Comparison of ENCODE assay signal across 8 cellular contexts in the genomic region with DNA sequence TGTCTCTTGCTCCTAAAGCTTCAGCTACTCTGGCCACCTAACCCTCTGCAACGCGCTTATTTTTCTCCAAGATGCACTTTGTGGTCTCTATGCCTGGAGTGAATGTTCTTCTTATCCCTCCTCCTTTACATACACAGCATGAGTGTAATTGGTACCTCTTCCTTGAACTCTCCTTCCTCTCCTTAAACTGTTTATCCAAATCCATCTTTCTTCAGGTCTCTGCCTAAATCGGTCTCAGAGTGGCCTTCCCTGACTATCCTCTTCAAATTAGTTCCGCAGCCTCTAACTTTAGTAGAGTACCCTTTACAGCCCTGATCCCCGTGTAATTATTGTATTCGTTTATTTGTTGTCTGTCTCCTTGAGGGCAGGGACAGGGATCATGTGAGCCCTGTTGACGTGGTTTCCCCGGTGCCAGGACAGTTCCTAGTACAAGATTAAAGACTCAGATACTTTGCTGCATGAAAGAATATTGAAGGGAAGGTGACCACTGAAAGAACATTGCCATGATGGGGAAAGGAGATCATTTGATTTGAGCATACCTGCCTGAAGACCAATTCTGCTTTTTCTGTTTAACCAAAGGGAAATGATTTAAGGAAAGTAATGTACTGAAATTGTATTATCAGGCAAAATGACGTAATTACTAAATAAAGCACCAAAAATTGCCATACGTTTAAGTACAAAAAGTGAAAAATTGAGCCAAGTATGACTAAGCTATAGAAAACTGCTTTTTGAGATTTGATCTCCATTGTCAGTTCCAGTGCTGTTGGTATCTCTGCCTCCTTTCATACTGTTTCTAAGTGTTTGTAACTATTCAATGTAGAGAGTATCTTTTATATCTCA. TPM values are rescaled to one million over a fixed set of nuclear protein-coding genes. Genes with fewer than 3 reads are reported as not detected.
DNase-seq lines count a peak whose midpoint lies in the region; ATAC-seq and TF ChIP-seq lines count a peak whose summit lies in the region.

No MANE protein-coding gene starts in this region.

- H3K9me3 ChIP-seq in lower lobe of right lung (no peaks in the 10 kb centered on the region), tibial artery (no peaks in the 10 kb centered on the region)

- TF ChIP-seq CTCF in cardiac fibroblast (IDR thresholded peaks at IDR 0.05; ENCODE audit: low read depth, low read length) (no peak), lower lobe of right lung (IDR thresholded peaks at IDR 0.05) (no peak), tibial artery (IDR thresholded peaks at IDR 0.05) (no peak)

- peaks cover 29% of the 10 kb centered on the region for H3K36me3 ChIP-seq in lower lobe of right lung
- peaks cover 0 to 15% (median 10%) of the 10 kb centered on the region in 3 donors for H3K36me3 ChIP-seq in tibial artery

- DNase-seq in NCI-H2107 treated with DMSO at 0.1 percent for 48 hours (lab: John Stamatoyannopoulos, UW; ENCODE audit: unreplicated experiment) (peak; percentile 6), NCI-H2107 (lab: John Stamatoyannopoulos, UW) (no peak), NCI-H69 (lab: John Stamatoyannopoulos, UW) (peak; percentile 51), cardiac fibroblast (ENCODE audit: low read depth in 2 of 2) (peak; percentile 71 to 72), lower lobe of right lung (no peak), tibial artery (no peak), UCSD-AML1 (lab: John Stamatoyannopoulos, UW; ENCODE audit: unreplicated experiment) (no peak)

- ATAC-seq in lower lobe of right lung (no peak), HG02759 (IDR thresholded peaks at IDR 0.05; ENCODE audit: unreplicated experiment) (no peak)

- H3K4me3 ChIP-seq in cardiac fibroblast (replicated peaks in 1 of 2; ENCODE audit: low read depth in 2 of 2, low read length in 2 of 2) (peak overlapping the region; percentile 79 to 83), lower lobe of right lung (peak overlapping the region; percentile 94), tibial artery (peak overlapping the region; percentile 76 to 95)

- H3K4me1 ChIP-seq in lower lobe of right lung (peaks cover 40% of the 10 kb centered on the region), tibial artery (peaks cover 0 to 41% (median 32%) of the 10 kb centered on the region in 4 donors)

- intact Hi-C loops in lower lobe of right lung (cut with DNase I): no loop called here
- intact Hi-C loops in tibial artery (cut with DNase I; ENCODE audit: low total_unique reads): no loop called here

- H3K27ac ChIP-seq in lower lobe of right lung: peak overlapping the region; percentile 90
- H3K27ac ChIP-seq in tibial artery: peak overlapping the region; percentile 90 to 93

- H3K27me3 ChIP-seq in lower lobe of right lung (ENCODE audit: low read depth) (no peaks in the 10 kb centered on the region), tibial artery (no peaks in the 10 kb centered on the region)

RNA-seq across cellular contexts. Expression of a gene that starts 1.2 kb away (rescaled TPM):
- total RNA-seq in lower lobe of right lung: 31.5 TPM

RNA-seq across cellular contexts. Expression of a gene that starts 1.7 kb away (rescaled TPM):
- 13.2 TPM for total RNA-seq in lower lobe of right lung

RNA-seq across cellular contexts. Expression of a gene that starts 37.8 kb away (rescaled TPM):
- total RNA-seq in lower lobe of right lung: 1.1 TPM

Comparison
In these comparisons a context has a peak if more than half of its experiments do, and no peak if none do; other contexts are left out.
1. DNase-seq: peak in NCI-H2107 treated with DMSO at 0.1 percent for 48 hours (single experiment), NCI-H69 (single experiment) and cardiac fibroblast (2 of 2); none in NCI-H2107 (single experiment), lower lobe of right lung (single experiment), tibial artery (0 of 2) and UCSD-AML1 (single experiment).
2. Peak in every context shown above with its lines, with median percentiles within 50 percentile points of each other: H3K4me3 ChIP-seq.